ENCODE assay signal across 1 cellular context in the genomic region with DNA sequence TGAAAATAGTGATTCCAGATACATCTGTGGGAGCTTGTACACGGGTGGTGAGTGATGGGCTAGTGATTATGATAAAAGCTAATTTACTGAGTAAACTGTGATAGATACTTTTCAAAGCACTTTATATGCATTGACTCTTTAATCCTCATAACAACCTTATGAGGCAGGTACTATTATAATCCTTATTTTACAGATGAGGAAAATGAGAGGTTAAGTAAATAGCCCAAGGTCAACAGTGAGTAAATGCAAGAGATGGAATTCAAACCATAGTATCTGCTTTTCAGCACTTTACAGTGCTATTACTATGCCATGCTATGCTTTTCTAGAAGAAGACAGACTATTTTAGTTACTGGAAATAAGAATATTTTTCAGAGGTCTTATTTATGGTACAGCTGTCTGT.
TF ChIP-seq lines count a peak whose summit lies in the region.

No MANE protein-coding gene starts in this region.

TF ChIP-seq in HepG2, 621 proteins besides CTCF, POLR2A, EP300 and RAD21 (continued from another document):
- TF ChIP-seq FOXA1 (IDR thresholded peaks at IDR 0.05) (no peak), FOXA1 (CRISPR knock-in tag; IDR thresholded peaks at IDR 0.05) (peak; percentile 74), ZNF276 (CRISPR knock-in tag; IDR thresholded peaks at IDR 0.05; ENCODE audit: low read depth) (no peak), MAFF (IDR thresholded peaks at IDR 0.05; ENCODE audit: low read depth, low read length) (0 out of 2 replicates have a peak, but pooled peaks have one; percentile 5), ZBTB42 (CRISPR knock-in tag; IDR thresholded peaks at IDR 0.05) (no peak), DZIP1 (CRISPR knock-in tag; IDR thresholded peaks at IDR 0.05) (no peak), MEIS2 (CRISPR knock-in tag; IDR thresholded peaks at IDR 0.05) (no peak), MAF1 (CRISPR knock-in tag; IDR thresholded peaks at IDR 0.05; ENCODE audit: borderline replicate concordance) (no peak), ZFP36L1 (CRISPR knock-in tag; IDR thresholded peaks at IDR 0.05) (no peak), ZNF180 (CRISPR knock-in tag; IDR thresholded peaks at IDR 0.05; ENCODE audit: borderline replicate concordance, low read depth) (no peak), ATF6 (CRISPR knock-in tag; conservative IDR thresholded peaks at IDR 0.05) (no peak), ZNF234 (CRISPR knock-in tag; conservative IDR thresholded peaks at IDR 0.05) (no peak), IRF2 (CRISPR knock-in tag; IDR thresholded peaks at IDR 0.05) (no peak), SNAI1 (CRISPR knock-in tag; IDR thresholded peaks at IDR 0.05; ENCODE audit: borderline replicate concordance) (no peak), ETV5 (CRISPR knock-in tag; IDR thresholded peaks at IDR 0.05; ENCODE audit: borderline replicate concordance) (no peak), ZNF543 (CRISPR knock-in tag; IDR thresholded peaks at IDR 0.05) (no peak), SP140L (CRISPR knock-in tag; IDR thresholded peaks at IDR 0.05; ENCODE audit: borderline replicate concordance) (no peak), SUZ12 (IDR thresholded peaks at IDR 0.05; ENCODE audit: low read depth, low read length) (no peak), ZNF788 (CRISPR knock-in tag; IDR thresholded peaks at IDR 0.05; ENCODE audit: borderline replicate concordance) (no peak), NR2F6 (IDR thresholded peaks at IDR 0.05) (peak; percentile 74), NR2F6 (CRISPR knock-in tag; IDR thresholded peaks at IDR 0.05) (peak; percentile 49; the same call in 1 of the 2 replicates), BRCA1 (CRISPR knock-in tag; IDR thresholded peaks at IDR 0.05) (no peak), RFX5 (IDR thresholded peaks at IDR 0.05; ENCODE audit: low read depth, low read length) (no peak), RFX1 (IDR thresholded peaks at IDR 0.05) (no peak), MEIS1 (CRISPR knock-in tag; IDR thresholded peaks at IDR 0.05; ENCODE audit: borderline replicate concordance) (no peak), FOXM1 (CRISPR knock-in tag; IDR thresholded peaks at IDR 0.05) (no peak), ARID3A (IDR thresholded peaks at IDR 0.05; ENCODE audit: low read depth, low read length) (no peak), SRSF9 (IDR thresholded peaks at IDR 0.05; ENCODE audit: borderline replicate concordance, insufficient read depth, low read depth, low read length, poor library complexity, severe bottlenecking) (no peak), ZNF331 (CRISPR knock-in tag; IDR thresholded peaks at IDR 0.05) (no peak), ZNF841 (CRISPR knock-in tag; IDR thresholded peaks at IDR 0.05; ENCODE audit: borderline replicate concordance) (no peak), RCOR2 (CRISPR knock-in tag; IDR thresholded peaks at IDR 0.05) (no peak), FOSL2 (CRISPR knock-in tag; IDR thresholded peaks at IDR 0.05) (no peak), NR2F1 (CRISPR knock-in tag; IDR thresholded peaks at IDR 0.05) (peak; percentile 40 to 86; a peak in 3 of 4 replicates), ZNF496 (CRISPR knock-in tag; IDR thresholded peaks at IDR 0.05; ENCODE audit: insufficient replicate concordance) (no peak), KMT2A (CRISPR knock-in tag; IDR thresholded peaks at IDR 0.05) (no peak), ZNF296 (CRISPR knock-in tag; conservative IDR thresholded peaks at IDR 0.05) (no peak), KLF16 (CRISPR knock-in tag; IDR thresholded peaks at IDR 0.05) (no peak), ZBTB46 (CRISPR knock-in tag; IDR thresholded peaks at IDR 0.05; ENCODE audit: borderline replicate concordance) (no peak), RBAK (CRISPR knock-in tag; IDR thresholded peaks at IDR 0.05) (no peak), HMG20A (CRISPR knock-in tag; IDR thresholded peaks at IDR 0.05; ENCODE audit: borderline replicate concordance) (peak; percentile 32; the same call in 1 of the 2 replicates)
- TF ChIP-seq, protein P1, sequence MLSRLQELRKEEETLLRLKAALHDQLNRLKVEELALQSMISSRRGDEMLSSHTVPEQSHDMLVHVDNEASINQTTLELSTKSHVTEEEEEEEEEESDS (CRISPR knock-in tag; IDR thresholded peaks at IDR 0.05; ENCODE audit: borderline replicate concordance): no peak
